In the genomic region with DNA sequence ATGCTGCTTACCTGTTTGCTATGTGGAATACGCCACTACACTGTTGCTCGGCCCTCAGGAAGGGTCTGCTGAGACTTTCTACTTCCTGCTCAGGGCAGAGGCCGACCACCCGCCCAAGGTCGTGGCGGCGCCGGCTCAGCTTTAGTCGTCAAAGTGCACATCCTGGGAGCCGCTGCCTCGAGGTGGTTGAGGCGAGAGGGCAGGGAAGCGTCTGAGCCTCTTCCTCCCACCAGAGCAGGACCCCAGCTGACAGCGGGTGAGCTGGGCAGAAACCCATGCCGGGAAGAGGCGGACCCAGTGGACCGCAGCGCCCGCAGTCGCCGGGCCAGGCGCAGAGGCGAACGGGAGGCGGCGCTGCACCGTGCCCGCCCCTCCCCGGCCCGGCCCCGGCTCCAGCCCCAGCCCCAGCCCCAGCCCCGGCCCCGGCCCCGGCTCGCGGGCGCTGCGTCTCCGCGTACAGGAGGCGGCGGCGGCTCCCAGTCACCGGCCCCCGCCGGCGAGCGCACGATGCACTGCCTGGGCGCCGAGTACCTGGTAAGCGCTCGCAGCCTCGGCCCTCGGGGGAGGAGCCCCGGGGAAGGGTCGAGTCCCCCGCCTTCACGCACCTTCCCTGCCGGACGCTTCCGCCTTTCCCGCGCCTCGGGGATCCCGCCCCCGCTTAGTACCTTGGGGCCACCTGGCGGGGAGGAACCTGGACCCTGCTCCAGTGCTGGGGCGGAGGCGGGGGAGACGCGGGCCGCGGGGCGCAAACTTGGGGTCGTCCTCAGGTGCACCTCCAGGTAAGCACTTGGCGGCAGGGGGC, we compare ENCODE assay signal across 1 cellular context.
A peak's percentile ranks its signal among the peaks of the same experiment; 100 is the strongest.
TF ChIP-seq lines count a peak whose summit lies in the region.

A gene with protein sequence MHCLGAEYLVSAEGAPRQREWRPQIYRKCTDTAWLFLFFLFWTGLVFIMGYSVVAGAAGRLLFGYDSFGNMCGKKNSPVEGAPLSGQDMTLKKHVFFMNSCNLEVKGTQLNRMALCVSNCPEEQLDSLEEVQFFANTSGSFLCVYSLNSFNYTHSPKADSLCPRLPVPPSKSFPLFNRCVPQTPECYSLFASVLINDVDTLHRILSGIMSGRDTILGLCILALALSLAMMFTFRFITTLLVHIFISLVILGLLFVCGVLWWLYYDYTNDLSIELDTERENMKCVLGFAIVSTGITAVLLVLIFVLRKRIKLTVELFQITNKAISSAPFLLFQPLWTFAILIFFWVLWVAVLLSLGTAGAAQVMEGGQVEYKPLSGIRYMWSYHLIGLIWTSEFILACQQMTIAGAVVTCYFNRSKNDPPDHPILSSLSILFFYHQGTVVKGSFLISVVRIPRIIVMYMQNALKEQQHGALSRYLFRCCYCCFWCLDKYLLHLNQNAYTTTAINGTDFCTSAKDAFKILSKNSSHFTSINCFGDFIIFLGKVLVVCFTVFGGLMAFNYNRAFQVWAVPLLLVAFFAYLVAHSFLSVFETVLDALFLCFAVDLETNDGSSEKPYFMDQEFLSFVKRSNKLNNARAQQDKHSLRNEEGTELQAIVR (plus strand): TSS at position 413 of the 802 bp plus-strand sequence. CDS start 95 bp downstream, at position 508.

TF ChIP-seq in HEK293, 187 proteins besides CTCF, POLR2A, EP300 and RAD21 (continued from another document):
- TF ChIP-seq, protein P1, sequence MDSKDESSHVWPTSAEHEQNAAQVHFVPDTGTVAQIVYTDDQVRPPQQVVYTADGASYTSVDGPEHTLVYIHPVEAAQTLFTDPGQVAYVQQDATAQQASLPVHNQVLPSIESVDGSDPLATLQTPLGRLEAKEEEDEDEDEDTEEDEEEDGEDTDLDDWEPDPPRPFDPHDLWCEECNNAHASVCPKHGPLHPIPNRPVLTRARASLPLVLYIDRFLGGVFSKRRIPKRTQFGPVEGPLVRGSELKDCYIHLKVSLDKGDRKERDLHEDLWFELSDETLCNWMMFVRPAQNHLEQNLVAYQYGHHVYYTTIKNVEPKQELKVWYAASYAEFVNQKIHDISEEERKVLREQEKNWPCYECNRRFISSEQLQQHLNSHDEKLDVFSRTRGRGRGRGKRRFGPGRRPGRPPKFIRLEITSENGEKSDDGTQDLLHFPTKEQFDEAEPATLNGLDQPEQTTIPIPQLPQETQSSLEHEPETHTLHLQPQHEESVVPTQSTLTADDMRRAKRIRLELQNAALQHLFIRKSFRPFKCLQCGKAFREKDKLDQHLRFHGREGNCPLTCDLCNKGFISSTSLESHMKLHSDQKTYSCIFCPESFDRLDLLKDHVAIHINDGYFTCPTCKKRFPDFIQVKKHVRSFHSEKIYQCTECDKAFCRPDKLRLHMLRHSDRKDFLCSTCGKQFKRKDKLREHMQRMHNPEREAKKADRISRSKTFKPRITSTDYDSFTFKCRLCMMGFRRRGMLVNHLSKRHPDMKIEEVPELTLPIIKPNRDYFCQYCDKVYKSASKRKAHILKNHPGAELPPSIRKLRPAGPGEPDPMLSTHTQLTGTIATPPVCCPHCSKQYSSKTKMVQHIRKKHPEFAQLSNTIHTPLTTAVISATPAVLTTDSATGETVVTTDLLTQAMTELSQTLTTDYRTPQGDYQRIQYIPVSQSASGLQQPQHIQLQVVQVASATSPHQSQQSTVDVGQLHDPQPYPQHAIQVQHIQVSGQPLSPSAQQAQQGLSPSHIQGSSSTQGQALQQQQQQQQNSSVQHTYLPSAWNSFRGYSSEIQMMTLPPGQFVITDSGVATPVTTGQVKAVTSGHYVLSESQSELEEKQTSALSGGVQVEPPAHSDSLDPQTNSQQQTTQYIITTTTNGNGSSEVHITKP (tag by site-specific recombination; IDR thresholded peaks at IDR 0.05) = peak; percentile 28; the same call in 1 of the 2 replicates
- peak; percentile 72; the same call in 1 of the 2 replicates for TF ChIP-seq SCRT2 (tag by site-specific recombination; IDR thresholded peaks at IDR 0.05)
- TF ChIP-seq ZNF335 (tag by site-specific recombination; conservative IDR thresholded peaks at IDR 0.05) = peak; percentile 82
- peak; percentile 58 for TF ChIP-seq SP2 (tag by site-specific recombination; IDR thresholded peaks at IDR 0.05)
- TF ChIP-seq ZNF341 (tag by site-specific recombination; IDR thresholded peaks at IDR 0.05; ENCODE audit: low read depth) = no peak
- no peak for TF ChIP-seq ZNF596 (tag by site-specific recombination; IDR thresholded peaks at IDR 0.05)
- no peak for TF ChIP-seq ZNF664 (tag by site-specific recombination; IDR thresholded peaks at IDR 0.05)
- no peak for TF ChIP-seq ZNF174 (tag by site-specific recombination; IDR thresholded peaks at IDR 0.05)
- TF ChIP-seq SP3 (tag by site-specific recombination; IDR thresholded peaks at IDR 0.05) = peak; percentile 43
- TF ChIP-seq ZNF169 (tag by site-specific recombination; IDR thresholded peaks at IDR 0.05) = no peak
- TF ChIP-seq GLIS2 (tag by site-specific recombination; IDR thresholded peaks at IDR 0.05) = peak; percentile 74
